In genomic region chrX:49053223-49054072, GRCh38 we compare ENCODE assay signal across 8 cellular contexts. TPM values are rescaled to one million over a fixed set of nuclear protein-coding genes. Genes with fewer than 3 reads are reported as not detected.
DNase-seq lines count a peak whose midpoint lies in the region; TF ChIP-seq lines count a peak whose summit lies in the region.

No MANE protein-coding gene starts in this region.

- peak overlapping the region; percentile 65 for H3K4me3 ChIP-seq in GM12864 (ENCODE audit: low read depth, low read length)
- peak overlapping the region; percentile 73 for H3K4me3 ChIP-seq in Loucy (ENCODE audit: low read length, poor library complexity, severe bottlenecking)

- H2AFZ ChIP-seq in Loucy (ENCODE audit: low read length) = peak overlapping the region; percentile 97

- no peaks in the 10 kb centered on the region for H3F3A ChIP-seq in Loucy (ENCODE audit: low read depth)

- no peaks in the 10 kb centered on the region for H3K4me1 Mint-ChIP-seq in MCF 10A (ENCODE audit: insufficient read depth, unreplicated experiment)

- H3K79me2 ChIP-seq in Loucy (ENCODE audit: insufficient read depth, low read length) = peaks cover 29% of the 10 kb centered on the region

- CTCF ChIA-PET in MCF 10A (lab: Yijun Ruan, JAX) = no interaction called here

- POLR2A ChIA-PET in MCF 10A (lab: Yijun Ruan, JAX) = no interaction called here

- no peaks in the 10 kb centered on the region for H3K9me2 ChIP-seq in Loucy (replicated peaks; ENCODE audit: low read depth, low read length)

- peaks cover 11% of the 10 kb centered on the region for H3K27me3 Mint-ChIP-seq in MCF 10A (ENCODE audit: insufficient read depth, unreplicated experiment)

- peak overlapping the region; percentile 29 for H3K27ac Mint-ChIP-seq in MCF 10A (ENCODE audit: low read depth, unreplicated experiment)

- intact Hi-C loops in MCF 10A (cut with micrococcal nuclease) = no loop called here

- peaks cover 23% of the 10 kb centered on the region for H3K9me3 Mint-ChIP-seq in MCF 10A (ENCODE audit: unreplicated experiment)

- H3K4me2 ChIP-seq in Loucy (ENCODE audit: low read depth, low read length, poor library complexity, severe bottlenecking) = peak overlapping the region; percentile 82

- no TSS peak for BruUV-seq in MCF 10A (replicated peaks; lab: Mats Ljungman, UMichigan)

- peaks cover 21% of the 10 kb centered on the region for H3K4me1 ChIP-seq in Loucy (ENCODE audit: insufficient read depth, low read length, poor library complexity, severe bottlenecking)

- peak overlapping the region; percentile 69 for H3K4me3 Mint-ChIP-seq in MCF 10A (ENCODE audit: unreplicated experiment)

- H3K36me3 Mint-ChIP-seq in MCF 10A (ENCODE audit: insufficient read depth, unreplicated experiment) = no peaks in the 10 kb centered on the region

- TF ChIP-seq CTCF in GM12864 (IDR thresholded peaks at IDR 0.05; ENCODE audit: low read depth, low read length, missing control alignments) (no peak), Loucy (conservative IDR thresholded peaks at IDR 0.05; ENCODE audit: low read length) (no peak), MCF 10A (IDR thresholded peaks at IDR 0.05; ENCODE audit: unreplicated experiment) (no peak)

- H3K9me3 ChIP-seq in Loucy (ENCODE audit: insufficient read depth, low read depth, low read length) = no peaks in the 10 kb centered on the region

- no peaks in the 10 kb centered on the region for H4K20me1 ChIP-seq in Loucy (ENCODE audit: insufficient read depth, low read length, poor library complexity, severe bottlenecking)

- peak; percentile 16 for DNase-seq in GM12864 (ENCODE audit: low read depth)
- DNase-seq in T-helper 9 cell = peak; percentile 44
- no peak for DNase-seq in MCF 10A (ENCODE audit: unreplicated experiment)
- DNase-seq in islet precursor cell = peak; percentile 87
- peak; percentile 44 to 51 for DNase-seq in stimulated activated CD4-positive, alpha-beta T cell treated with anti-CD3 and anti-CD28 coated beads, Interleukin-15, amount 100 ng/mL, for 48 hours (ENCODE audit: low read depth in 2 of 2)
- DNase-seq in dedifferentiated amniotic fluid mesenchymal stem cell (ENCODE audit: extremely low spot score) = no peak
- no peak for DNase-seq in midbrain (lab: John Stamatoyannopoulos, UW)

- peak overlapping the region; percentile 82 for H3K9ac ChIP-seq in Loucy (ENCODE audit: low read depth, low read length, poor library complexity, severe bottlenecking)

- H3K36me3 ChIP-seq in Loucy (ENCODE audit: insufficient read depth, low read length) = no peaks in the 10 kb centered on the region

- H3K27me3 ChIP-seq in Loucy (ENCODE audit: insufficient read depth, low read length, poor library complexity, severe bottlenecking) = no peaks in the 10 kb centered on the region

RNA-seq across cellular contexts. Expression of gene CCDC120, which starts 5.4 kb away (rescaled TPM):
- 10.3 and 14.4 TPM in 2 replicates for total RNA-seq in MCF 10A (2022)

RNA-seq across cellular contexts. Expression of gene TFE3, which starts 10.3 kb away (rescaled TPM):
- total RNA-seq in MCF 10A (2022) = 45.3 and 71.7 TPM in 2 replicates

RNA-seq across cellular contexts. Expression of gene PRAF2, which starts 20.4 kb away (rescaled TPM):
- total RNA-seq in MCF 10A (2022) = 32.1 and 34.5 TPM in 2 replicates

RNA-seq across cellular contexts. Expression of gene WDR45, which starts 26.2 kb away (rescaled TPM):
- total RNA-seq in MCF 10A (2022) = 93.0 and 96.9 TPM in 2 replicates

RNA-seq across cellular contexts. Expression of gene GRIPAP1, which starts 51.4 kb away (rescaled TPM):
- 49.6 and 51.0 TPM in 2 replicates for total RNA-seq in MCF 10A (2022)

Comparison
In these comparisons a context has a peak if more than half of its experiments do, and no peak if none do; other contexts are left out.
1. DNase-seq: peak in GM12864 (single experiment), T-helper 9 cell (single experiment), islet precursor cell (single experiment) and stimulated activated CD4-positive, alpha-beta T cell treated with anti-CD3 and anti-CD28 coated beads, Interleukin-15, amount 100 ng/mL, for 48 hours (2 of 2); none in MCF 10A (single experiment), dedifferentiated amniotic fluid mesenchymal stem cell (single experiment) and midbrain (single experiment).